In the genomic region with DNA sequence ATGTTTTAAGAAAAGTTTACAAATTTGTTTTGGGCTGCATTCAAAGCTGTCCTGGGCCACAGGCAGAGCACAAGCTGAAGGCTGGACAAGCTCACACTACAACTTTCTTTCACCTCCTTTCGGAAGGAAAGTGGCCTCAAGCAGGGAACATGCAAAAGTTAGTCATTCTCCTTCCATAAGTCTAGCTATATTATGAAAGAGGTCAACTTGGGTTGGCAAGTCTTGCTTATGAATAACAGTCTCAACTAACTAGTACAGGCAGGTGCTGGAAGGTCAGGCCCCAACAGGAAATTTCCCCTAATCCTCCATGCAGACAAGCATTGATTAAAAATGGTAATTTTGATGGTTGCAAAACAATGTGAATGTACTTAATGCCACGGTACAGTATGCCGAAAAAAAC, we compare ENCODE assay signal across 24 cellular contexts.
"Had no signal": no experiment of that assay in that cellular context is flagged by ENCODE, and none has a peak within 500 bp of the region (broad histone marks: within the 10 kb centered on the region; RNA-seq: fewer than 3 reads in every experiment).

No MANE protein-coding gene starts in this region.

- H3K9me3 Mint-ChIP-seq: activated CD4-positive, alpha-beta T cell treated with anti-CD3 and anti-CD28 coated beads, Interleukin-2, amount 10 ng/mL, durations not matched to agents 24 days and 14 days; activated CD8-positive, alpha-beta T cell treated with anti-CD3 and anti-CD28 coated beads for 36 hours; activated naive CD4-positive, alpha-beta T cell treated with anti-CD3 and anti-CD28 coated beads for 36 hours; activated naive CD8-positive, alpha-beta T cell treated with anti-CD3 and anti-CD28 coated beads, Interleukin-2, amount 50 U/mL, for 24 hours; stimulated activated naive CD8-positive, alpha-beta T cell treated with anti-CD3 and anti-CD28 coated beads, Interleukin-15, amount 100 ng/mL, for 72 hours had no signal

- H3K4me3 Mint-ChIP-seq: activated CD4-positive, alpha-beta T cell treated with anti-CD3 and anti-CD28 coated beads, Interleukin-2, amount 10 ng/mL, durations not matched to agents 24 days and 14 days; activated CD8-positive, alpha-beta T cell treated with anti-CD3 and anti-CD28 coated beads for 36 hours; activated naive CD4-positive, alpha-beta T cell treated with anti-CD3 and anti-CD28 coated beads for 36 hours; activated naive CD8-positive, alpha-beta T cell treated with anti-CD3 and anti-CD28 coated beads, Interleukin-2, amount 50 U/mL, for 24 hours; activated T-helper 17 cell treated with anti-CD3 and anti-CD28 coated beads, Interleukin-2, amount 50 U/mL, for 72 hours; neural crest cell; stimulated activated naive CD8-positive, alpha-beta T cell treated with anti-CD3 and anti-CD28 coated beads, Interleukin-15, amount 100 ng/mL, for 72 hours had no signal

- H3K4me1 ChIP-seq: ascending aorta, transverse colon, uterus had no signal

- ATAC-seq: activated CD8-positive, alpha-beta T cell treated with anti-CD3 and anti-CD28 coated beads for 36 hours; activated naive CD8-positive, alpha-beta T cell treated with anti-CD3 and anti-CD28 coated beads, Interleukin-2, amount 50 U/mL, for 24 hours; activated T-helper 17 cell treated with anti-CD3 and anti-CD28 coated beads, Interleukin-2, amount 50 U/mL, for 72 hours; mucosa of descending colon; right cardiac atrium; stimulated activated naive CD8-positive, alpha-beta T cell treated with anti-CD3 and anti-CD28 coated beads, Interleukin-15, amount 100 ng/mL, for 72 hours had no signal

- H3K36me3 ChIP-seq: ascending aorta, left ventricle myocardium inferior, suprapubic skin, transverse colon, uterus had no signal

- H3K27ac Mint-ChIP-seq: activated CD4-positive, alpha-beta T cell treated with anti-CD3 and anti-CD28 coated beads, Interleukin-2, amount 10 ng/mL, durations not matched to agents 24 days and 14 days; activated CD8-positive, alpha-beta T cell treated with anti-CD3 and anti-CD28 coated beads for 36 hours; activated naive CD4-positive, alpha-beta T cell treated with anti-CD3 and anti-CD28 coated beads for 36 hours; activated naive CD8-positive, alpha-beta T cell treated with anti-CD3 and anti-CD28 coated beads, Interleukin-2, amount 50 U/mL, for 24 hours; activated T-helper 17 cell treated with anti-CD3 and anti-CD28 coated beads, Interleukin-2, amount 50 U/mL, for 72 hours; naive B cell; progenitor cell of endocrine pancreas had no signal

- H3K27me3 ChIP-seq: ascending aorta, suprapubic skin, transverse colon, uterus had no signal

- DNase-seq: activated CD4-positive, alpha-beta T cell treated with anti-CD3 and anti-CD28 coated beads, Interleukin-2, amount 10 ng/mL, durations not matched to agents 24 days and 14 days; activated CD8-positive, alpha-beta T cell treated with anti-CD3 and anti-CD28 coated beads for 36 hours; activated naive CD4-positive, alpha-beta T cell treated with anti-CD3 and anti-CD28 coated beads for 36 hours; activated naive CD8-positive, alpha-beta T cell treated with anti-CD3 and anti-CD28 coated beads, Interleukin-2, amount 50 U/mL, for 24 hours; activated T-cell treated with anti-CD3 and anti-CD28 coated beads, Interleukin-2, amount 50 U/mL, for 1 hour; cerebellar nuclear complex; effector CD4-positive, alpha-beta T cell; glutamatergic neuron; hypothalamus; left ventricle myocardium inferior; mucosa of descending colon; naive B cell; right cardiac atrium; stimulated activated CD4-positive, alpha-beta T cell treated with anti-CD3 and anti-CD28 coated beads, Interleukin-2, amount 100 ng/mL, for 48 hours; stimulated activated naive CD8-positive, alpha-beta T cell treated with anti-CD3 and anti-CD28 coated beads, Interleukin-15, amount 100 ng/mL, for 72 hours; SW 1271; T-helper 2 cell; transverse colon; uterus had no signal

- H3K9me3 ChIP-seq: ascending aorta, left ventricle myocardium inferior, mucosa of descending colon, suprapubic skin, transverse colon, uterus had no signal

- H3K4me1 Mint-ChIP-seq: activated T-helper 17 cell treated with anti-CD3 and anti-CD28 coated beads, Interleukin-2, amount 50 U/mL, for 72 hours had no signal

- H3K27me3 Mint-ChIP-seq: activated CD4-positive, alpha-beta T cell treated with anti-CD3 and anti-CD28 coated beads, Interleukin-2, amount 10 ng/mL, durations not matched to agents 24 days and 14 days; activated CD8-positive, alpha-beta T cell treated with anti-CD3 and anti-CD28 coated beads for 36 hours; activated naive CD8-positive, alpha-beta T cell treated with anti-CD3 and anti-CD28 coated beads, Interleukin-2, amount 50 U/mL, for 24 hours; activated T-helper 17 cell treated with anti-CD3 and anti-CD28 coated beads, Interleukin-2, amount 50 U/mL, for 72 hours; naive B cell; progenitor cell of endocrine pancreas; stimulated activated naive CD8-positive, alpha-beta T cell treated with anti-CD3 and anti-CD28 coated beads, Interleukin-15, amount 100 ng/mL, for 72 hours had no signal

- H3K4me3 ChIP-seq: ascending aorta, left ventricle myocardium inferior, mucosa of descending colon, suprapubic skin, transverse colon, uterus had no signal

- H3K27ac ChIP-seq: ascending aorta, left ventricle myocardium inferior, suprapubic skin, transverse colon, uterus had no signal
